Comparison of ENCODE assay signal across 9 cellular contexts in genomic region chr7:22351329-22351692, GRCh38. TPM values are rescaled to one million over a fixed set of nuclear protein-coding genes. Genes with fewer than 3 reads are reported as not detected.
DNase-seq lines count a peak whose midpoint lies in the region; ATAC-seq and TF ChIP-seq lines count a peak whose summit lies in the region.
"Had no signal": no experiment of that assay in that cellular context is flagged by ENCODE, and none has a peak within 500 bp of the region (broad histone marks: within the 10 kb centered on the region; RNA-seq: fewer than 3 reads in every experiment).

No MANE protein-coding gene starts in this region.

- no peak overlapping the region for H3K4me3 Mint-ChIP-seq in endodermal cell
- H3K4me3 Mint-ChIP-seq in activated T-cell treated with anti-CD3 and anti-CD28 coated beads, Interleukin-2, amount 50 U/mL, for 72 hours = no peak overlapping the region
- H3K4me3 Mint-ChIP-seq: activated naive CD4-positive, alpha-beta T cell treated with anti-CD3 and anti-CD28 coated beads for 36 hours had no signal

- peaks cover 11% of the 10 kb centered on the region for H3K27me3 ChIP-seq in endodermal cell (ENCODE audit: control insufficient read depth, insufficient read depth, low read length, poor library complexity, severe bottlenecking)

- peaks cover 4% of the 10 kb centered on the region for H3K4me1 ChIP-seq in endodermal cell (ENCODE audit: control insufficient read depth, insufficient read depth, low read length)

- peaks cover 21% of the 10 kb centered on the region for H3K9me3 ChIP-seq in endodermal cell (ENCODE audit: control insufficient read depth, low read length)

- no peak overlapping the region for H3K9ac ChIP-seq in endodermal cell (ENCODE audit: extremely low read depth, low read length, poor library complexity, severe bottlenecking)

- H3K4me3 ChIP-seq in endodermal cell (ENCODE audit: low read length) = peak overlapping the region; percentile 6

- H3K36me3 ChIP-seq in endodermal cell (ENCODE audit: control insufficient read depth, insufficient read depth, low read length) = no peaks in the 10 kb centered on the region

- no peak for DNase-seq in endodermal cell
- no peak for DNase-seq in activated naive CD4-positive, alpha-beta T cell treated with Interleukin-2 at 50 U/mL for 16 hours
- no peak for DNase-seq in cerebellar cortex (ENCODE audit: low spot score)
- DNase-seq in activated T-cell treated with anti-CD3 and anti-CD28 coated beads, Interleukin-2, amount 50 U/mL, for 72 hours = no peak
- DNase-seq in hepatic stellate cell (ENCODE audit: low spot score) = no peak
- DNase-seq: activated naive CD4-positive, alpha-beta T cell treated with anti-CD3 and anti-CD28 coated beads for 36 hours had no signal

- ATAC-seq in GM18505 (IDR thresholded peaks at IDR 0.05; ENCODE audit: unreplicated experiment) = peak; percentile 66
- peak; percentile 73 for ATAC-seq in GM21529 (IDR thresholded peaks at IDR 0.05; ENCODE audit: unreplicated experiment)
- peak; percentile 70 for ATAC-seq in HG03378 (IDR thresholded peaks at IDR 0.05; ENCODE audit: unreplicated experiment)
- no peak for ATAC-seq in activated T-cell treated with anti-CD3 and anti-CD28 coated beads, Interleukin-2, amount 50 U/mL, for 72 hours (replicated peaks in 1 of 2)

- no peak for TF ChIP-seq POLR2A in GM18505 (IDR thresholded peaks at IDR 0.05; ENCODE audit: borderline replicate concordance, extremely low read depth, insufficient read depth, insufficient read length)

- peaks cover 16% of the 10 kb centered on the region for H3K9me3 Mint-ChIP-seq in endodermal cell
- H3K9me3 Mint-ChIP-seq in activated T-cell treated with anti-CD3 and anti-CD28 coated beads, Interleukin-2, amount 50 U/mL, for 72 hours = no peaks in the 10 kb centered on the region

- H3K27ac Mint-ChIP-seq in endodermal cell = no peak overlapping the region
- H3K27ac Mint-ChIP-seq in activated T-cell treated with anti-CD3 and anti-CD28 coated beads, Interleukin-2, amount 50 U/mL, for 72 hours = no peak overlapping the region
- H3K27ac Mint-ChIP-seq: activated naive CD4-positive, alpha-beta T cell treated with anti-CD3 and anti-CD28 coated beads for 36 hours had no signal

- H3K27me3 Mint-ChIP-seq in endodermal cell (ENCODE audit: insufficient read depth) = peaks cover 22% of the 10 kb centered on the region
- peaks cover 41% of the 10 kb centered on the region for H3K27me3 Mint-ChIP-seq in activated T-cell treated with anti-CD3 and anti-CD28 coated beads, Interleukin-2, amount 50 U/mL, for 72 hours (ENCODE audit: low read depth)

- TF ChIP-seq CTCF in endodermal cell (conservative IDR thresholded peaks at IDR 0.05) = no peak

- peaks cover 8% of the 10 kb centered on the region for H3K36me3 Mint-ChIP-seq in endodermal cell (ENCODE audit: low read depth)
- H3K36me3 Mint-ChIP-seq in activated T-cell treated with anti-CD3 and anti-CD28 coated beads, Interleukin-2, amount 50 U/mL, for 72 hours (ENCODE audit: insufficient read depth in 2 of 2) = peaks cover 0 to 4% of the 10 kb centered on the region in 2 donors

- H3K27ac ChIP-seq in endodermal cell (ENCODE audit: low read depth, low read length) = no peak overlapping the region

- 88 to 94% methylated on average over 2 of the region's 2 CpGs for WGBS in endodermal cell (ENCODE audit: insufficient coverage in 1 of 2, insufficient read length in 1 of 2), 2 experiments

- H3K4me1 Mint-ChIP-seq in endodermal cell = peaks cover 22% of the 10 kb centered on the region
- H3K4me1 Mint-ChIP-seq in activated T-cell treated with anti-CD3 and anti-CD28 coated beads, Interleukin-2, amount 50 U/mL, for 72 hours (ENCODE audit: low read depth) = peaks cover 5% of the 10 kb centered on the region

RNA-seq across cellular contexts. Expression of gene RAPGEF5, which starts 5.6 kb away (rescaled TPM):
- 10 to 100 TPM; 16.7 to 23.2 TPM for total RNA-seq in endodermal cell
- 4.8 TPM for polyA plus RNA-seq in endodermal cell (2013, experiment 1 of 2)
- polyA plus RNA-seq in endodermal cell (2013, experiment 2 of 2) = 4.7 TPM
- under 1 TPM; 0.46 to 0.72 TPM for total RNA-seq in activated T-cell treated with anti-CD3 and anti-CD28 coated beads, Interleukin-2, amount 50 U/mL, for 72 hours

Comparison
In these comparisons a context has a peak if more than half of its experiments do, and no peak if none do; other contexts are left out.
1. ATAC-seq: peak in GM18505 (single experiment), GM21529 (single experiment) and HG03378 (single experiment); none in activated T-cell treated with anti-CD3 and anti-CD28 coated beads, Interleukin-2, amount 50 U/mL, for 72 hours (0 of 2).
2. RNA of gene RAPGEF5, which starts 5.6 kb away (total RNA-seq): 16.7 to 23.2 TPM in endodermal cell; 0.46 to 0.72 TPM in activated T-cell treated with anti-CD3 and anti-CD28 coated beads, Interleukin-2, amount 50 U/mL, for 72 hours; every median in the first group is over 10 times any median in the second.